28 cellular contexts compared by ENCODE assay signal in the genomic region with DNA sequence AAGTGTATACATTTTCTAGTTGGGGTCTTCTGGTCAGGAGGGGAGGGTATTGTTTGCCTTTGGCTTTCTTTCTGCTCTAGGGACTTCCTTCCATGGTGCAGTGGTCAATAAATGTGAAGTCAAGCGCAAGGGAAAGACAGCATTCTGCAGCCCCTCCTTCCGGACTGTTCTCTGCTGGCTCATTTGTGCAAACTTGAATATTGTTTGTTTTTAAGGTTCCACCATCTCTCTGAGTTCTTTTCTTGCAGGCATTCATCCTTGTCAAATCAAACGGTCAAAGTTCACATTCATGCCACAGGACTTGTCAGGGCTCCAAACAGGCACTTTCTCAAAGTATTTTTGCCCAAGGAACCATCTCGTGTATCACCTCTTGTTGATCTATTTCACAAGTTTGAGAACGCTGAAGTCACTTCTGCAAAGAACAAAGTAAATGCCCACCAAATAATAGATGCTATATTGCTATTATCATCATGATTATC.
"Had no signal": no experiment of that assay in that cellular context is flagged by ENCODE, and none has a peak within 500 bp of the region (broad histone marks: within the 10 kb centered on the region; RNA-seq: fewer than 3 reads in every experiment).

No MANE protein-coding gene starts in this region.

- H3K4me3 Mint-ChIP-seq: immature natural killer cell; mesothelial cell of epicardium; naive B cell; natural killer cell; nephron progenitor cell; stimulated activated effector memory CD8-positive, alpha-beta T cell treated with anti-CD3 and anti-CD28 coated beads, Interleukin-12 subunit alpha, Interleukin-12 subunit beta, amount 100 ng/mL, for 72 hours; stimulated activated naive CD8-positive, alpha-beta T cell treated with anti-CD3 and anti-CD28 coated beads, Interleukin-15, Interleukin-2, amounts not matched to agents 100 ng/mL and 50 ng/mL, for 24 hours had no signal

- H3K36me3 Mint-ChIP-seq: immature natural killer cell; natural killer cell; stimulated activated effector memory CD8-positive, alpha-beta T cell treated with anti-CD3 and anti-CD28 coated beads, Interleukin-12 subunit alpha, Interleukin-12 subunit beta, amount 100 ng/mL, for 72 hours had no signal

- H3K27me3 ChIP-seq: right atrium auricular region, right lobe of liver, transverse colon, upper lobe of left lung, vagina had no signal

- H3K4me3 ChIP-seq: heart left ventricle, left ventricle myocardium inferior, lung, pancreas, prostate gland, right atrium auricular region, right lobe of liver, spleen, transverse colon, upper lobe of left lung, vagina had no signal

- H3K4me1 ChIP-seq: heart left ventricle, left ventricle myocardium inferior, pancreas, prostate gland, right atrium auricular region, right lobe of liver, spleen, transverse colon, upper lobe of left lung, vagina had no signal

- DNase-seq: heart left ventricle; hypothalamus; immature natural killer cell; kidney; left colon; left ventricle myocardium inferior; mesendoderm; naive B cell; natural killer cell; nephron progenitor cell; nucleus accumbens; pancreas; posterior cingulate gyrus; right lobe of liver; spleen; stimulated activated CD4-positive, alpha-beta T cell treated with anti-CD3 and anti-CD28 coated beads, Interleukin-4, amount 100 ng/mL, for 24 hours; stimulated activated naive CD4-positive, alpha-beta T cell; substantia nigra; transverse colon; upper lobe of left lung had no signal

- H3K36me3 ChIP-seq: heart left ventricle, left ventricle myocardium inferior, pancreas, prostate gland, right atrium auricular region, right lobe of liver, spleen, transverse colon, upper lobe of left lung, vagina had no signal

- H3K9me3 ChIP-seq: pancreas, prostate gland, right lobe of liver, upper lobe of left lung, vagina had no signal

- H3K27ac ChIP-seq: heart left ventricle, left ventricle myocardium inferior, pancreas, prostate gland, right atrium auricular region, right lobe of liver, spleen, transverse colon, upper lobe of left lung, vagina had no signal

- H3K27ac Mint-ChIP-seq: immature natural killer cell; mesothelial cell of epicardium; naive B cell; natural killer cell; nephron progenitor cell; stimulated activated effector memory CD8-positive, alpha-beta T cell treated with anti-CD3 and anti-CD28 coated beads, Interleukin-12 subunit alpha, Interleukin-12 subunit beta, amount 100 ng/mL, for 72 hours; stimulated activated naive CD8-positive, alpha-beta T cell treated with anti-CD3 and anti-CD28 coated beads, Interleukin-15, Interleukin-2, amounts not matched to agents 100 ng/mL and 50 ng/mL, for 24 hours had no signal

- ATAC-seq: heart left ventricle; left colon; natural killer cell; pancreas; right lobe of liver; stimulated activated effector memory CD8-positive, alpha-beta T cell treated with anti-CD3 and anti-CD28 coated beads, Interleukin-12 subunit alpha, Interleukin-12 subunit beta, amount 100 ng/mL, for 72 hours had no signal

- H3K4me1 Mint-ChIP-seq: immature natural killer cell; mesothelial cell of epicardium; naive B cell; natural killer cell; stimulated activated effector memory CD8-positive, alpha-beta T cell treated with anti-CD3 and anti-CD28 coated beads, Interleukin-12 subunit alpha, Interleukin-12 subunit beta, amount 100 ng/mL, for 72 hours had no signal

- FAIRE-seq: islet of Langerhans, kidney, pancreas had no signal
